In the genomic region with DNA sequence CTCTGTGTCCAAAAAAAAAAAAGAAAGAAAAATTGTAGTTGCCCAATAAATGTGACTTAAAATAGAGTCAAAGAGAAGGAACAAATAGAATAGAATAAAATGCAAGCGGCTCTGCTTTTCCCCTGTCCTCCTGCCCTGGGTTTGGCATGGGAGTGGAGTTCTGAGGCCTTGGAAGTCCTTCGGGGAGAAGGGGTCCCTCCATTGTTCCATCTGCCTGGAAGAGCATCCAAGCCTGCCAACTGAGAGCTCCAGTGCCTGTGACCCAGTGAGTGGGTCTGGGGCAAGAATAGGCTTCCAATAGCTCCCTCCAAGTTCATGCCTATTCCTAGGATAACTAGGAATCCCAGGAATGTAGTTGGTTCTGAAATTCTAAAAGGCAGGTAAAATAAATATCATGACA, we compare ENCODE assay signal across 21 cellular contexts.
"Had no signal": no experiment of that assay in that cellular context is flagged by ENCODE, and none has a peak within 500 bp of the region (broad histone marks: within the 10 kb centered on the region; RNA-seq: fewer than 3 reads in every experiment).

No MANE protein-coding gene starts in this region.

- H3K4me3 ChIP-seq: colonic mucosa, esophagus muscularis mucosa, gastroesophageal sphincter, heart left ventricle, hepatocyte, left lung, lower lobe of right lung had no signal

- FAIRE-seq: endothelial cell of umbilical vein, frontal cortex, keratinocyte had no signal

- H3K27ac ChIP-seq: colonic mucosa, esophagus muscularis mucosa, foreskin keratinocyte, gastroesophageal sphincter, heart left ventricle, hepatocyte, left lung, lower lobe of right lung had no signal

- H2AFZ ChIP-seq: hepatocyte had no signal

- H3K79me2 ChIP-seq: hepatocyte had no signal

- H3K4me2 ChIP-seq: hepatocyte had no signal

- H3K27me3 ChIP-seq: colonic mucosa, esophagus muscularis mucosa, foreskin keratinocyte, gastroesophageal sphincter, hepatocyte had no signal

- H3K36me3 ChIP-seq: colonic mucosa, esophagus muscularis mucosa, gastroesophageal sphincter, heart left ventricle, left lung, lower lobe of right lung had no signal

- ATAC-seq: effector memory CD8-positive, alpha-beta T cell; foreskin keratinocyte; gastroesophageal sphincter; heart left ventricle; left cardiac atrium; left lung; left ventricle myocardium superior; lower lobe of right lung; naive thymus-derived CD4-positive, alpha-beta T cell had no signal

- H3K9me3 ChIP-seq: colonic mucosa, esophagus muscularis mucosa, gastroesophageal sphincter, heart left ventricle, left lung, lower lobe of right lung had no signal

- H3K4me1 ChIP-seq: colonic mucosa, esophagus muscularis mucosa, foreskin keratinocyte, gastroesophageal sphincter, heart left ventricle, left lung, lower lobe of right lung had no signal

- DNase-seq: colonic mucosa; cortex of kidney; effector CD8-positive, alpha-beta T cell; effector memory CD8-positive, alpha-beta T cell; foreskin keratinocyte; heart left ventricle; hypothalamus; immature natural killer cell; left cardiac atrium; left lung; left ventricle myocardium superior; lower lobe of right lung; mesendoderm; midbrain; naive thymus-derived CD4-positive, alpha-beta T cell had no signal
